Comparison of ENCODE assay signal across 8 cellular contexts in genomic region chr2:33476793-33477190, GRCh38. TPM values are rescaled to one million over a fixed set of nuclear protein-coding genes. Genes with fewer than 3 reads are reported as not detected.
DNase-seq lines count a peak whose midpoint lies in the region; ATAC-seq and TF ChIP-seq lines count a peak whose summit lies in the region.

No MANE protein-coding gene starts in this region.

- BruUV-seq in Calu3 (replicated peaks; lab: Mats Ljungman, UMichigan), result TSS peak; percentile 63

- ATAC-seq in GM19463 (IDR thresholded peaks at IDR 0.05; ENCODE audit: unreplicated experiment), result no peak

- H3K36me3 Mint-ChIP-seq in Calu3 (ENCODE audit: insufficient read depth, unreplicated experiment), result peaks cover 21% of the 10 kb centered on the region

- H3K4me3 ChIP-seq in SJCRH30 (peak overlapping the region; percentile 61), esophagus (ENCODE audit: low read depth in 1 of 2, low read length in 2 of 2) (peak overlapping the region; percentile 68 to 98), prostate gland (peak overlapping the region; percentile 42 to 50)

- TF ChIP-seq POLR2A in prostate gland (IDR thresholded peaks at IDR 0.05), result no peak

- H3K4me1 Mint-ChIP-seq in Calu3 (ENCODE audit: low read depth, unreplicated experiment), result peaks cover 21% of the 10 kb centered on the region

- CTCF ChIA-PET in Calu3 (lab: Charles Lee), result interaction anchor here (0.6 to 1.2 kb wide), 2 partner anchors 107 to 688 kb away, joined by 3 to 5 read pairs; no protein-coding TSS in a partner anchor

- H3K4me3 Mint-ChIP-seq in Calu3 (ENCODE audit: low read depth, unreplicated experiment), result peak overlapping the region; percentile 93

- no peaks in the 10 kb centered on the region for H3K9me3 Mint-ChIP-seq in Calu3 (ENCODE audit: low read depth, unreplicated experiment)

- intact Hi-C loops in Calu3 (cut with micrococcal nuclease; ENCODE audit: unreplicated experiment), result loop anchor here (2.0 to 5.0 kb wide), 2 partner anchors 106 to 121 kb away; partner anchors contain the start of gene FAM98A
- intact Hi-C loops in prostate gland (cut with DNase I), result loop anchor here (5.0 kb wide), 1 partner anchor 106 kb away; no protein-coding TSS in a partner anchor

- H3K27me3 ChIP-seq in SJCRH30 (no peaks in the 10 kb centered on the region), esophagus (ENCODE audit: control insufficient read depth in 1 of 2, insufficient read depth in 2 of 2, low read length in 2 of 2) (no peaks in the 10 kb centered on the region), prostate gland (replicated peaks; ENCODE audit: insufficient read depth) (no peaks in the 10 kb centered on the region)

- H3K27ac Mint-ChIP-seq in Calu3 (ENCODE audit: unreplicated experiment), result peak overlapping the region; percentile 71

- H3K27me3 Mint-ChIP-seq in Calu3 (ENCODE audit: unreplicated experiment), result no peaks in the 10 kb centered on the region

- H3K27ac ChIP-seq in SJCRH30, result peak overlapping the region; percentile 78
- H3K27ac ChIP-seq in esophagus (ENCODE audit: low read depth in 2 of 2, low read length in 1 of 2), result peak overlapping the region; percentile 94 to 96
- peak overlapping the region; percentile 74 to 78 for H3K27ac ChIP-seq in prostate gland

- DNase-seq in Calu3 (no peak), SJCRH30 (no peak), prostate gland (ENCODE audit: low spot score) (no peak), GM10266 (ENCODE audit: extremely low spot score) (no peak), SKM-1 (lab: John Stamatoyannopoulos, UW; ENCODE audit: unreplicated experiment) (no peak)
- DNase-seq in activated CD4-positive, alpha-beta T cell treated with anti-CD3 and anti-CD28 coated beads, Interleukin-2, amount 50 U/mL, for 1 hour, result no peak

- peaks cover 3% of the 10 kb centered on the region; the same call in 1 of the 2 replicates for H3K4me1 ChIP-seq in SJCRH30
- peaks cover 0 to 1% of the 10 kb centered on the region in 2 donors for H3K4me1 ChIP-seq in esophagus (ENCODE audit: control insufficient read depth in 2 of 2, insufficient read depth in 2 of 2, low read length in 1 of 2)
- H3K4me1 ChIP-seq in prostate gland (replicated peaks), result peaks cover 5% of the 10 kb centered on the region

- WGBS in esophagus, 2 donors, result 5 to 9% methylated on average over 4 of the region's 4 CpGs
- 3% methylated on average over 4 of the region's 4 CpGs for WGBS in prostate gland

- H3K9me3 ChIP-seq in SJCRH30 (replicated peaks) (no peaks in the 10 kb centered on the region), esophagus (ENCODE audit: control insufficient read depth in 2 of 2, insufficient read depth in 1 of 2, low read depth in 1 of 2, low read length in 1 of 2) (no peaks in the 10 kb centered on the region), prostate gland (no peaks in the 10 kb centered on the region)

- TF ChIP-seq CTCF in Calu3 (IDR thresholded peaks at IDR 0.05; ENCODE audit: unreplicated experiment), result no peak
- no peak for TF ChIP-seq CTCF in prostate gland (IDR thresholded peaks at IDR 0.05)
- no peak for TF ChIP-seq CTCF in GM10266 (IDR thresholded peaks at IDR 0.05; ENCODE audit: control insufficient read depth, insufficient read depth, low read depth, missing control alignments)

- no peaks in the 10 kb centered on the region for H3K36me3 ChIP-seq in SJCRH30
- no peaks in the 10 kb centered on the region for H3K36me3 ChIP-seq in esophagus (ENCODE audit: control insufficient read depth in 2 of 2, insufficient read depth in 2 of 2, low read length in 1 of 2)
- no peaks in the 10 kb centered on the region for H3K36me3 ChIP-seq in prostate gland

RNA-seq across cellular contexts. Expression of gene RASGRP3, which starts 0.3 kb away (rescaled TPM):
- total RNA-seq in Calu3 (2022), result 4.6 and 10.4 TPM in 2 replicates
- total RNA-seq in SJCRH30 (2014; rRNA removed; shearing (Covaris generic)), result 2.0 and 2.8 TPM in 2 replicates
- polyA plus RNA-seq in esophagus, result under 1 TPM; 0.55 to 0.71 TPM
- 10 to 100 TPM in 1 of 2 donors, under 1 TPM in 1; 0.73 to 21.0 TPM for total RNA-seq in prostate gland
